Comparison of ENCODE assay signal across 8 cellular contexts in the genomic region with DNA sequence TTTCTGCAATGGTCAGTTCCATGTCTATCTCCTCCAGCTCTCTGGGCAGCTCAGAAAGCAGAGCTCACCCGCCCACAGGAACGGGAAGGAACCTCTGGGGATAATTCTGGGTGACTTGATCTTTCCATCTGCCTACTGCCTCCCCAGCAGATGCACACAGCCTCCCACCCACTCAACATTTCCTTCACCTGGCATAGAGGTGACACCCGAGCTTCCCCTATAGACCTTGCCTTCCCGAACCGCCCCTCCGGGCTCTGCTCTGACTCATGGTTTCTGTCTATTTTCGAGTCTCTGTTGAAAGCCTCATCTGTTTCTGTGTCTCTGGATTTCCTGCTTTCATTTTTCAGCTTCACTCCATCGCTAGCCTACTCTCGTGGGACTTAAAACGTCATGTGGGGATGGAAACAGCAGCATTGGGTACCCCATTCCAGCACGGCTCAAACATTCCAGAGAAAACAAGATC. TPM values are rescaled to one million over a fixed set of nuclear protein-coding genes. Genes with fewer than 3 reads are reported as not detected.
DNase-seq lines count a peak whose midpoint lies in the region; ATAC-seq, FAIRE-seq and TF ChIP-seq lines count a peak whose summit lies in the region.

No MANE protein-coding gene starts in this region.

- no peaks in the 10 kb centered on the region; the same call in 1 of the 2 replicates for H3K36me3 ChIP-seq in Panc1 (ENCODE audit: control insufficient read depth, insufficient read depth, low read length)

- H3K27ac ChIP-seq in Panc1 (ENCODE audit: low read length) = no peak overlapping the region

- peaks cover 76% of the 10 kb centered on the region for H3K4me1 Mint-ChIP-seq in activated naive CD8-positive, alpha-beta T cell treated with anti-CD3 and anti-CD28 coated beads, Interleukin-2, amount 50 U/mL, for 24 hours
- peaks cover 63 to 85% of the 10 kb centered on the region in 2 donors for H3K4me1 Mint-ChIP-seq in stimulated activated naive B cell treated with anti-CD40 and anti-IgM and Interleukin-4, amounts not matched to agents 10 μg/mL and 1 μg/mL and 100 μg/mL, for 72 hours

- no peaks in the 10 kb centered on the region for H3K4me1 ChIP-seq in Panc1 (ENCODE audit: control insufficient read depth, insufficient read depth, low read length)

- TF ChIP-seq POLR2A in GM12891 (IDR thresholded peaks at IDR 0.05; ENCODE audit: low read depth, low read length) = no peak

- DNase-seq in GM12891 (ENCODE audit: insufficient read length, low spot score) = peak; percentile 71
- no peak for DNase-seq in Panc1 (ENCODE audit: low read depth, low spot score)
- peak; percentile 79 for DNase-seq in activated naive CD8-positive, alpha-beta T cell treated with anti-CD3 and anti-CD28 coated beads, Interleukin-2, amount 50 U/mL, for 24 hours
- DNase-seq in lung microvascular endothelial cell (ENCODE audit: low read depth in 2 of 2) = peak; percentile 64 to 92
- peak; percentile 79 for DNase-seq in stimulated activated naive B cell treated with anti-CD40 and anti-IgM and Interleukin-4, amounts not matched to agents 10 μg/mL and 1 μg/mL and 100 μg/mL, for 72 hours
- DNase-seq in SIG-M5 (lab: John Stamatoyannopoulos, UW) = no peak
- DNase-seq in RCC 7860 (ENCODE audit: low spot score) = no peak

- CTCF ChIA-PET in Panc1 (lab: Charles Lee) = interaction anchor here (0.5 kb wide), 1 partner anchor 8 kb away, joined by 3 read pairs; no protein-coding TSS in a partner anchor

- BruUV-seq in Panc1 (replicated peaks; lab: Mats Ljungman, UMichigan) = no TSS peak

- no peaks in the 10 kb centered on the region for H3K27me3 Mint-ChIP-seq in activated naive CD8-positive, alpha-beta T cell treated with anti-CD3 and anti-CD28 coated beads, Interleukin-2, amount 50 U/mL, for 24 hours
- no peaks in the 10 kb centered on the region for H3K27me3 Mint-ChIP-seq in stimulated activated naive B cell treated with anti-CD40 and anti-IgM and Interleukin-4, amounts not matched to agents 10 μg/mL and 1 μg/mL and 100 μg/mL, for 72 hours

- in situ Hi-C loops in Panc1 (cut with HindIII; ENCODE audit: low pct_unique_long_range_greater_than_20kb, low sequenced_read_pairs) = no loop called here

- no peaks in the 10 kb centered on the region for H3K9me3 Mint-ChIP-seq in activated naive CD8-positive, alpha-beta T cell treated with anti-CD3 and anti-CD28 coated beads, Interleukin-2, amount 50 U/mL, for 24 hours
- no peaks in the 10 kb centered on the region for H3K9me3 Mint-ChIP-seq in stimulated activated naive B cell treated with anti-CD40 and anti-IgM and Interleukin-4, amounts not matched to agents 10 μg/mL and 1 μg/mL and 100 μg/mL, for 72 hours

- FAIRE-seq in GM12891 (lab: Jason Lieb, UNC) = peak; percentile 72
- FAIRE-seq in RCC 7860 (lab: Jason Lieb, UNC) = no peak

- H3K9me3 ChIP-seq in Panc1 (ENCODE audit: control insufficient read depth, insufficient read depth, low read depth, low read length) = no peaks in the 10 kb centered on the region

- H3K27me3 ChIP-seq in Panc1 (ENCODE audit: control insufficient read depth, insufficient read depth, low read length) = no peaks in the 10 kb centered on the region

- H3K27ac Mint-ChIP-seq in activated naive CD8-positive, alpha-beta T cell treated with anti-CD3 and anti-CD28 coated beads, Interleukin-2, amount 50 U/mL, for 24 hours = peak overlapping the region; percentile 97
- peak overlapping the region; percentile 98 for H3K27ac Mint-ChIP-seq in stimulated activated naive B cell treated with anti-CD40 and anti-IgM and Interleukin-4, amounts not matched to agents 10 μg/mL and 1 μg/mL and 100 μg/mL, for 72 hours

- peak overlapping the region; percentile 76 for H3K4me3 Mint-ChIP-seq in activated naive CD8-positive, alpha-beta T cell treated with anti-CD3 and anti-CD28 coated beads, Interleukin-2, amount 50 U/mL, for 24 hours
- H3K4me3 Mint-ChIP-seq in stimulated activated naive B cell treated with anti-CD40 and anti-IgM and Interleukin-4, amounts not matched to agents 10 μg/mL and 1 μg/mL and 100 μg/mL, for 72 hours = peak overlapping the region; percentile 78 to 83

- intact Hi-C loops in Panc1 (cut with micrococcal nuclease; ENCODE audit: unreplicated experiment) = no loop called here

- TF ChIP-seq CTCF in Panc1 (IDR thresholded peaks at IDR 0.05) = no peak

- no peak overlapping the region for H3K4me3 ChIP-seq in Panc1 (ENCODE audit: low read depth in 2 of 2, low read length in 2 of 2)

- peaks cover 23% of the 10 kb centered on the region for H3K36me3 Mint-ChIP-seq in activated naive CD8-positive, alpha-beta T cell treated with anti-CD3 and anti-CD28 coated beads, Interleukin-2, amount 50 U/mL, for 24 hours (ENCODE audit: low read depth)
- H3K36me3 Mint-ChIP-seq in stimulated activated naive B cell treated with anti-CD40 and anti-IgM and Interleukin-4, amounts not matched to agents 10 μg/mL and 1 μg/mL and 100 μg/mL, for 72 hours = peaks cover 22 to 47% of the 10 kb centered on the region in 2 donors

- peak; percentile 85 for ATAC-seq in HG02571 (IDR thresholded peaks at IDR 0.05; ENCODE audit: unreplicated experiment)
- ATAC-seq in Panc1 = peak; percentile 32; the same call in 1 of the 2 replicates
- ATAC-seq in activated naive CD8-positive, alpha-beta T cell treated with anti-CD3 and anti-CD28 coated beads, Interleukin-2, amount 50 U/mL, for 24 hours = peak; percentile 99
- ATAC-seq in stimulated activated naive B cell treated with anti-CD40 and anti-IgM and Interleukin-4, amounts not matched to agents 10 μg/mL and 1 μg/mL and 100 μg/mL, for 72 hours (replicated peaks) = peak; percentile 94 to 96

- POLR2A ChIA-PET in Panc1 (lab: Charles Lee) = interaction anchor here (0.7 kb wide), 1 partner anchor 37 kb away, joined by 10 read pairs; no protein-coding TSS in a partner anchor

TF ChIP-seq in GM12891, 5 proteins besides CTCF, POLR2A, EP300 and RAD21:
- TF ChIP-seq POLR2AphosphoS5 (IDR thresholded peaks at IDR 0.05; ENCODE audit: low read depth, low read length) (no peak; the same call in 1 of the 2 replicates), SPI1 (IDR thresholded peaks at IDR 0.05; ENCODE audit: low read depth, low read length) (no peak), POU2F2 (IDR thresholded peaks at IDR 0.05; ENCODE audit: low read depth, low read length) (no peak), TAF1 (IDR thresholded peaks at IDR 0.05; ENCODE audit: low read depth, low read length) (no peak), PAX5 (IDR thresholded peaks at IDR 0.05; ENCODE audit: insufficient read depth, low read length, severe bottlenecking) (no peak)

RNA-seq across cellular contexts. Expression of a gene that starts 11.4 kb away (rescaled TPM):
- polyA plus RNA-seq in GM12891 (2012; ENCODE audit: low read depth, missing spikeins) = 48.3 TPM
- total RNA-seq in Panc1 (2021; ENCODE audit: unreplicated experiment) (61.6 TPM), lung microvascular endothelial cell (6.1 and 10.5 TPM in 2 replicates)
- polyA plus RNA-seq in Panc1 (2012; ENCODE audit: insufficient read length) = 52.5 TPM

RNA-seq across cellular contexts. Expression of a gene that starts 11.6 kb away (rescaled TPM):
- polyA plus RNA-seq in GM12891 (2012; ENCODE audit: low read depth, missing spikeins) = 67.2 TPM
- total RNA-seq in Panc1 (2021; ENCODE audit: unreplicated experiment) (85.0 TPM), lung microvascular endothelial cell (60.9 and 61.0 TPM in 2 replicates)
- 78.8 TPM for polyA plus RNA-seq in Panc1 (2012; ENCODE audit: insufficient read length)

RNA-seq across cellular contexts. Expression of a gene that starts 21.0 kb away (rescaled TPM):
- 40.8 TPM for polyA plus RNA-seq in GM12891 (2012; ENCODE audit: low read depth, missing spikeins)
- total RNA-seq in Panc1 (2021; ENCODE audit: unreplicated experiment) = 34.4 TPM
- 40.5 TPM for polyA plus RNA-seq in Panc1 (2012; ENCODE audit: insufficient read length)
- 7.4 and 7.5 TPM in 2 replicates for total RNA-seq in lung microvascular endothelial cell

RNA-seq across cellular contexts. Expression of a gene that starts 39.2 kb away (rescaled TPM):
- 59.2 TPM for polyA plus RNA-seq in GM12891 (2012; ENCODE audit: low read depth, missing spikeins)
- 29.0 TPM for total RNA-seq in Panc1 (2021; ENCODE audit: unreplicated experiment)
- polyA plus RNA-seq in Panc1 (2012; ENCODE audit: insufficient read length) = 18.9 TPM
- total RNA-seq in lung microvascular endothelial cell = 3.9 and 6.5 TPM in 2 replicates

RNA-seq across cellular contexts. Expression of a gene that starts 44.6 kb away (rescaled TPM):
- 41.1 TPM for polyA plus RNA-seq in GM12891 (2012; ENCODE audit: low read depth, missing spikeins)
- total RNA-seq in Panc1 (2021; ENCODE audit: unreplicated experiment) (141 TPM), lung microvascular endothelial cell (28.3 and 31.5 TPM in 2 replicates)
- polyA plus RNA-seq in Panc1 (2012; ENCODE audit: insufficient read length) = 96.7 TPM

Comparison
In these comparisons a context has a peak if more than half of its experiments do, and no peak if none do; other contexts are left out.
1. DNase-seq: peak in GM12891 (single experiment), activated naive CD8-positive, alpha-beta T cell treated with anti-CD3 and anti-CD28 coated beads, Interleukin-2, amount 50 U/mL, for 24 hours (single experiment), lung microvascular endothelial cell (2 of 2) and stimulated activated naive B cell treated with anti-CD40 and anti-IgM and Interleukin-4, amounts not matched to agents 10 μg/mL and 1 μg/mL and 100 μg/mL, for 72 hours (single experiment); none in Panc1 (single experiment), SIG-M5 (single experiment) and RCC 7860 (single experiment).
2. ATAC-seq: peak in every context shown above with its lines; median percentile 99 in activated naive CD8-positive, alpha-beta T cell treated with anti-CD3 and anti-CD28 coated beads, Interleukin-2, amount 50 U/mL, for 24 hours; 95 in stimulated activated naive B cell treated with anti-CD40 and anti-IgM and Interleukin-4, amounts not matched to agents 10 μg/mL and 1 μg/mL and 100 μg/mL, for 72 hours; 85 in HG02571; 32 in Panc1.